16 cellular contexts compared by ENCODE assay signal in genomic region chr22:47088480-47089145, GRCh38.
"Had no signal": no experiment of that assay in that cellular context is flagged by ENCODE, and none has a peak within 500 bp of the region (broad histone marks: within the 10 kb centered on the region; RNA-seq: fewer than 3 reads in every experiment).

No MANE protein-coding gene starts in this region.

- ATAC-seq: right lobe of liver had no signal

- H3K36me3 ChIP-seq: esophagus muscularis mucosa, right lobe of liver had no signal

- H3K27ac Mint-ChIP-seq: activated CD4-positive, alpha-beta T cell treated with anti-CD3 and anti-CD28 coated beads, Interleukin-2, amount 10 ng/mL, durations not matched to agents 7 days and 5 days; activated naive CD4-positive, alpha-beta T cell treated with anti-CD3 and anti-CD28 coated beads for 36 hours; activated naive CD8-positive, alpha-beta T cell treated with anti-CD3 and anti-CD28 coated beads, Interleukin-2, amount 50 U/mL, for 24 hours; activated T-helper 1 cell treated with anti-CD3 and anti-CD28 coated beads, Interleukin-12 subunit alpha, Interleukin-12 subunit beta, Interleukin-2, Interleukin-4 antibody, amounts not matched to agents 30 ng/mL and 10 ng/mL and 1 ng/mL, durations not matched to agents 14 hours and 24 hours and 36 hours had no signal

- H3K4me1 ChIP-seq: right lobe of liver had no signal

- H2AFZ ChIP-seq: hepatocyte had no signal

- H3K27ac ChIP-seq: esophagus muscularis mucosa, hepatocyte, right lobe of liver, spleen had no signal

- FAIRE-seq: bronchial epithelial cell, colon, TTC549 had no signal

- H3K27me3 Mint-ChIP-seq: activated CD4-positive, alpha-beta T cell treated with anti-CD3 and anti-CD28 coated beads, Interleukin-2, amount 10 ng/mL, durations not matched to agents 7 days and 5 days; activated naive CD8-positive, alpha-beta T cell treated with anti-CD3 and anti-CD28 coated beads, Interleukin-2, amount 50 U/mL, for 24 hours; naive B cell had no signal

- DNase-seq: activated CD4-positive, alpha-beta T cell treated with anti-CD3 and anti-CD28 coated beads, Interleukin-2, amount 10 ng/mL, durations not matched to agents 7 days and 5 days; activated naive CD4-positive, alpha-beta T cell treated with anti-CD3 and anti-CD28 coated beads for 36 hours; activated naive CD8-positive, alpha-beta T cell treated with anti-CD3 and anti-CD28 coated beads, Interleukin-2, amount 50 U/mL, for 24 hours; aorta; islet precursor cell; naive B cell; right lobe of liver; spleen; stimulated activated CD4-positive, alpha-beta T cell treated with anti-CD3 and anti-CD28 coated beads, Interleukin-1b, Interleukin-23, amount 100 ng/mL, for 48 hours; SW 1271 had no signal

- H3K4me3 Mint-ChIP-seq: activated CD4-positive, alpha-beta T cell treated with anti-CD3 and anti-CD28 coated beads, Interleukin-2, amount 10 ng/mL, durations not matched to agents 7 days and 5 days; activated naive CD4-positive, alpha-beta T cell treated with anti-CD3 and anti-CD28 coated beads for 36 hours; activated naive CD8-positive, alpha-beta T cell treated with anti-CD3 and anti-CD28 coated beads, Interleukin-2, amount 50 U/mL, for 24 hours; activated T-helper 1 cell treated with anti-CD3 and anti-CD28 coated beads, Interleukin-12 subunit alpha, Interleukin-12 subunit beta, Interleukin-2, Interleukin-4 antibody, amounts not matched to agents 30 ng/mL and 10 ng/mL and 1 ng/mL, durations not matched to agents 14 hours and 24 hours and 36 hours had no signal

- H3K4me2 ChIP-seq: hepatocyte had no signal

- H3K9me3 Mint-ChIP-seq: activated naive CD4-positive, alpha-beta T cell treated with anti-CD3 and anti-CD28 coated beads for 36 hours; naive B cell had no signal

- H3K9me3 ChIP-seq: esophagus muscularis mucosa, right lobe of liver had no signal

- H3K4me3 ChIP-seq: esophagus muscularis mucosa, hepatocyte, right lobe of liver, spleen had no signal

- H3K27me3 ChIP-seq: esophagus muscularis mucosa, hepatocyte, right lobe of liver, spleen had no signal

- H3K79me2 ChIP-seq: hepatocyte had no signal
